ENCODE assay signal across 4 cellular contexts in genomic region chrX:41402556-41402955, GRCh38. TPM values are rescaled to one million over a fixed set of nuclear protein-coding genes. Genes with fewer than 3 reads are reported as not detected.
"Had no signal": no experiment of that assay in that cellular context is flagged by ENCODE, and none has a peak within 500 bp of the region (broad histone marks: within the 10 kb centered on the region; RNA-seq: fewer than 3 reads in every experiment).

No MANE protein-coding gene starts in this region.

RNA-seq across cellular contexts. Expression of gene NYX, which starts 44.6 kb away (rescaled TPM):
- total RNA-seq: LHCN-M2, M059J, MCF 10A, NCI-H460 had no signal
